Comparison of ENCODE assay signal across 8 cellular contexts in the genomic region with DNA sequence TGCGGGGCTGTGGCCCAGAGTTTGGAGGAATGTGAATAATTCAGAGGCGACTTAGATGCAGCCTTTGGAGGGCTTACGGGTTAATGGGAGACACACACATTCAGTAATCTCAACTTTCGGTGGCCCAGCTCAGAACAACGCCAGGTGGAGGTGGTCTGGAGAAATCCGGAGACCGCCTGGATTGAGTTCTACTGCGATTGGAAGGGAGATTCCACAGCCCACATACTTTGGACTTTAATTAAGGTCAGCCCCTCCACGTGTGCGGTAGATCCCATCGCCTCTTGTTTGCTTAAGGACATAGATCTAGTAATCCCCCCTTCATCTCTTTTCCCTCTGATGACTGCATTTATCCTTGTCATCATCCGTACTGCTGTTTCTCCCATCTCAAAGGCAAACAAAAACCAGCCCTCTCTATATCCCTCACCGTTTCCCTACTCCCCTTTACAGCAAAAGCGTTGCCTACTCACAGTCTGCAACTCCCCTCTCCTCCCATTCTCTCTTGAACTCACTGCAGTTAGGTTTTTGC. TPM values are rescaled to one million over a fixed set of nuclear protein-coding genes. Genes with fewer than 3 reads are reported as not detected.
DNase-seq lines count a peak whose midpoint lies in the region; ATAC-seq and TF ChIP-seq lines count a peak whose summit lies in the region.

No MANE protein-coding gene starts in this region.

- peak overlapping the region; percentile 76 to 94 for H3K4me3 ChIP-seq in Panc1 (ENCODE audit: low read depth in 2 of 2, low read length in 2 of 2)
- peak overlapping the region; percentile 73 to 93 for H3K4me3 ChIP-seq in neutrophil (ENCODE audit: low read depth in 1 of 2, low read length in 1 of 2)

- ATAC-seq in GM18907 (IDR thresholded peaks at IDR 0.05; ENCODE audit: unreplicated experiment) (peak; percentile 5), Panc1 (peak; percentile 8), GM19351 (IDR thresholded peaks at IDR 0.05; ENCODE audit: unreplicated experiment) (no peak), GM19397 (IDR thresholded peaks at IDR 0.05; ENCODE audit: unreplicated experiment) (no peak), HG02571 (IDR thresholded peaks at IDR 0.05; ENCODE audit: unreplicated experiment) (no peak)

- POLR2A ChIA-PET in Panc1 (lab: Charles Lee): interaction anchor here (0.6 to 0.9 kb wide), 4 partner anchors 59 to 179 kb away, joined by 3 read pairs; partner anchors contain the start of gene MARCKSL1

- H3K36me3 ChIP-seq in Panc1 (ENCODE audit: control insufficient read depth, insufficient read depth, low read length) (no peaks in the 10 kb centered on the region), neutrophil (no peaks in the 10 kb centered on the region)

- H3K9me3 ChIP-seq in Panc1 (ENCODE audit: control insufficient read depth, insufficient read depth, low read depth, low read length) (no peaks in the 10 kb centered on the region), neutrophil (no peaks in the 10 kb centered on the region)

- DNase-seq in Panc1 (ENCODE audit: low read depth, low spot score) (no peak), epithelial cell of prostate (ENCODE audit: low read depth, low spot score) (no peak)

- no peaks in the 10 kb centered on the region for H3K27me3 ChIP-seq in Panc1 (ENCODE audit: control insufficient read depth, insufficient read depth, low read length)
- no peaks in the 10 kb centered on the region for H3K27me3 ChIP-seq in neutrophil

- intact Hi-C loops in Panc1 (cut with micrococcal nuclease; ENCODE audit: unreplicated experiment): no loop called here

- H3K4me1 ChIP-seq in Panc1 (ENCODE audit: control insufficient read depth, insufficient read depth, low read length) (peaks cover 8% of the 10 kb centered on the region; the same call in 1 of the 2 replicates), neutrophil (ENCODE audit: control insufficient read depth in 1 of 2, insufficient read depth in 1 of 2, low read depth in 1 of 2, low read length in 1 of 2) (peaks cover 48 to 49% of the 10 kb centered on the region in 2 experiments)

- TF ChIP-seq CTCF in 22Rv1 (IDR thresholded peaks at IDR 0.05) (no peak), Panc1 (IDR thresholded peaks at IDR 0.05) (no peak), neutrophil (IDR thresholded peaks at IDR 0.05) (no peak)

- CTCF ChIA-PET in Panc1 (lab: Charles Lee): interaction anchor here (0.6 kb wide), 1 partner anchor 96 kb away, joined by 3 read pairs; no protein-coding TSS in a partner anchor

- H3K27ac ChIP-seq in 22Rv1 (peak overlapping the region; percentile 89), Panc1 (ENCODE audit: low read length) (peak overlapping the region; percentile 90), epithelial cell of prostate (peak overlapping the region; percentile 77), neutrophil (peak overlapping the region; percentile 88)

- in situ Hi-C loops in Panc1 (cut with HindIII; ENCODE audit: low pct_unique_long_range_greater_than_20kb, low sequenced_read_pairs): no loop called here

- TSS peak; percentile 97 for BruUV-seq in Panc1 (replicated peaks; lab: Mats Ljungman, UMichigan)

RNA-seq across cellular contexts. Expression of gene BSDC1, which starts 0.7 kb away (rescaled TPM):
- 64.9 TPM for total RNA-seq in Panc1 (2021; ENCODE audit: unreplicated experiment)
- 58.6 TPM for polyA plus RNA-seq in Panc1 (2012; ENCODE audit: insufficient read length)

RNA-seq across cellular contexts. Expression of gene TSSK3, which starts 32.6 kb away (rescaled TPM):
- total RNA-seq in Panc1 (2021; ENCODE audit: unreplicated experiment): 3.6 TPM
- 1.3 TPM for polyA plus RNA-seq in Panc1 (2012; ENCODE audit: insufficient read length)

RNA-seq across cellular contexts. Expression of gene FAM229A, which starts 32.7 kb away (rescaled TPM):
- total RNA-seq in Panc1 (2021; ENCODE audit: unreplicated experiment): 6.7 TPM
- 7.8 TPM for polyA plus RNA-seq in Panc1 (2012; ENCODE audit: insufficient read length)

RNA-seq across cellular contexts. Expression of gene MARCKSL1, which starts 58.9 kb away (rescaled TPM):
- 176 TPM for total RNA-seq in Panc1 (2021; ENCODE audit: unreplicated experiment)
- 307 TPM for polyA plus RNA-seq in Panc1 (2012; ENCODE audit: insufficient read length)

Comparison
In these comparisons a context has a peak if more than half of its experiments do, and no peak if none do; other contexts are left out.
1. ATAC-seq: peak in GM18907 (single experiment) and Panc1 (single experiment); none in GM19351 (single experiment), GM19397 (single experiment) and HG02571 (single experiment).
2. Peak in every context shown above with its lines, with median percentiles within 50 percentile points of each other: H3K27ac ChIP-seq.